In genomic region chr9:96721731-96722429, GRCh38 we compare ENCODE assay signal across 15 cellular contexts. TPM values are rescaled to one million over a fixed set of nuclear protein-coding genes. Genes with fewer than 3 reads are reported as not detected.
DNase-seq lines count a peak whose midpoint lies in the region; ATAC-seq and TF ChIP-seq lines count a peak whose summit lies in the region.
"Had no signal": no experiment of that assay in that cellular context is flagged by ENCODE, and none has a peak within 500 bp of the region (broad histone marks: within the 10 kb centered on the region; RNA-seq: fewer than 3 reads in every experiment).

No MANE protein-coding gene starts in this region.

- peaks cover 14% of the 10 kb centered on the region for H3K4me1 ChIP-seq in body of pancreas

- H3K4me3 ChIP-seq in body of pancreas = no peak overlapping the region
- H3K4me3 ChIP-seq: GM12878 had no signal

- DNase-seq in DMS79 treated with DMSO at 0.1 percent for 48 hours (lab: John Stamatoyannopoulos, UW) (peak; percentile 71), caudate nucleus (lab: John Stamatoyannopoulos, UW) (peak in 17 of 61 donors; percentile 6 to 80 (median 31)), pons (ENCODE audit: low spot score) (peak; percentile 18), body of pancreas (no peak)
- DNase-seq: ACHN; CD4-positive, alpha-beta T cell; DMS153; DND-41; EL; H9; KBM-7 had no signal

- no peaks in the 10 kb centered on the region for H3K27me3 ChIP-seq in body of pancreas

- WGBS in body of pancreas, 2 donors = 84 to 90% methylated on average over 3 of the region's 3 CpGs

- intact Hi-C loops in body of pancreas (cut with DNase I) = no loop called here

- ATAC-seq in body of pancreas = no peak
- no peak for ATAC-seq in GM19452 (IDR thresholded peaks at IDR 0.05; ENCODE audit: unreplicated experiment)
- no peak for ATAC-seq in GM21447 (IDR thresholded peaks at IDR 0.05; ENCODE audit: unreplicated experiment)
- no peak for ATAC-seq in GM18519 (IDR thresholded peaks at IDR 0.05; ENCODE audit: low FRiP score, unreplicated experiment)
- ATAC-seq: GM12878 had no signal

- no peaks in the 10 kb centered on the region for H3K36me3 ChIP-seq in body of pancreas (replicated peaks in 1 of 2; ENCODE audit: insufficient read depth in 1 of 2, low read depth in 2 of 2)

- TF ChIP-seq POLR2A in body of pancreas (IDR thresholded peaks at IDR 0.05) = no peak

- H3K27ac ChIP-seq in caudate nucleus (ENCODE audit: low read depth, low read length) (peak overlapping the region; percentile 48), body of pancreas (no peak overlapping the region)

- no peaks in the 10 kb centered on the region for H3K9me3 ChIP-seq in body of pancreas

- no peak for TF ChIP-seq CTCF in body of pancreas (IDR thresholded peaks at IDR 0.05)

RNA-seq across cellular contexts. Expression of gene ZNF510, which starts 56.0 kb away (rescaled TPM):
- total RNA-seq in body of pancreas = 10 to 100 TPM in 1 of 2 donors, 1 to 10 TPM in 1; 7.3 to 14.2 TPM

Comparison
In these comparisons a context has a peak if more than half of its experiments do, and no peak if none do; other contexts are left out.
1. DNase-seq: peak in DMS79 treated with DMSO at 0.1 percent for 48 hours (single experiment) and pons (single experiment); none in body of pancreas (0 of 4).